18 cellular contexts compared by ENCODE assay signal in the genomic region with DNA sequence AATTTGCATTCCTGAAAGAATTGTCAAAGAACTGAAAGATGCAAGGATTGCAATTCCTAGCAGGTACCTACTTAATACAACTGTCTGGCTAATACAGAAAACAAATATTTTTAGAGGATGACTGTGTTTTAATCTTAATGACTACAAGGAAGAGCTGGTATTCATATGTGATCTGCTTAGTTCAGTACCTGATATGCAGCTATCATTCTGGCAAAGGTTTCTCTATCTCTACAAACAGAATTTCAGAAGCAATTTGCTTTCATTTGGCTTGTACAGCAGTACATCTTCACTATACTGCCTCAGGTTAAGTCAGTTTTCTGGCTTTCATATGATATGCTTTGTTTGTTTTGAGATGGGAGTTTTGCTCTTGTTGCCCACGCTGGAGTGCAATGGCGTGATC.
DNase-seq lines count a peak whose midpoint lies in the region; ATAC-seq, FAIRE-seq and TF ChIP-seq lines count a peak whose summit lies in the region.
"Had no signal": no experiment of that assay in that cellular context is flagged by ENCODE, and none has a peak within 500 bp of the region (broad histone marks: within the 10 kb centered on the region; RNA-seq: fewer than 3 reads in every experiment).

No MANE protein-coding gene starts in this region.

- peaks cover 93% of the 10 kb centered on the region for H3K4me1 ChIP-seq in BLaER1
- peaks cover 77% of the 10 kb centered on the region for H3K4me1 ChIP-seq in DOHH2 (ENCODE audit: control insufficient read depth, low read length)

- H4K20me1 ChIP-seq in BLaER1 (peaks cover 100% of the 10 kb centered on the region), DOHH2 (ENCODE audit: control insufficient read depth, insufficient read depth, low read depth, low read length) (peaks cover 34% of the 10 kb centered on the region)

- H3K4me3 ChIP-seq in BLaER1 (peak overlapping the region; percentile 30), DOHH2 (ENCODE audit: low read length) (peak overlapping the region; percentile 25)

- peaks cover 100% of the 10 kb centered on the region for H3K79me2 ChIP-seq in DOHH2 (ENCODE audit: control insufficient read depth, low read length)

- no peak for FAIRE-seq in D721Med (lab: Jason Lieb, UNC)

- no peaks in the 10 kb centered on the region for H3K9me2 ChIP-seq in DOHH2 (replicated peaks; ENCODE audit: control insufficient read depth, low read length)

- H3K9me3 ChIP-seq in BLaER1 (no peaks in the 10 kb centered on the region; the same call in 1 of the 2 replicates), DOHH2 (ENCODE audit: control insufficient read depth, insufficient read depth, low read length) (no peaks in the 10 kb centered on the region)

- H3K4me3 Mint-ChIP-seq in T-helper 1 cell treated with Interleukin-12 subunit alpha and Interleukin-12 subunit beta and Interleukin-4 antibody, amounts not matched to agents 30 μg/mL and 1 μg/mL, for 36 hours, result peak overlapping the region; percentile 10
- H3K4me3 Mint-ChIP-seq in effector memory CD8-positive, alpha-beta T cell, result peak overlapping the region; percentile 76 to 78

- no peak for TF ChIP-seq CTCF in DOHH2 (IDR thresholded peaks at IDR 0.05; ENCODE audit: low read depth, low read length, poor library complexity, severe bottlenecking)
- TF ChIP-seq CTCF in D721Med (IDR thresholded peaks at IDR 0.05; ENCODE audit: insufficient read depth, missing control alignments), result no peak

- H3K36me3 ChIP-seq in BLaER1 (peaks cover 40% of the 10 kb centered on the region), DOHH2 (ENCODE audit: control insufficient read depth, low read length) (peaks cover 22% of the 10 kb centered on the region)

- H3K4me1 Mint-ChIP-seq in T-helper 1 cell treated with Interleukin-12 subunit alpha and Interleukin-12 subunit beta and Interleukin-4 antibody, amounts not matched to agents 30 μg/mL and 1 μg/mL, for 36 hours (ENCODE audit: low read depth), result peaks cover 63% of the 10 kb centered on the region
- peaks cover 40 to 62% of the 10 kb centered on the region in 2 donors for H3K4me1 Mint-ChIP-seq in effector memory CD8-positive, alpha-beta T cell (ENCODE audit: low read depth in 2 of 2)

- no peak for ATAC-seq in effector memory CD8-positive, alpha-beta T cell (replicated peaks)
- ATAC-seq in HG02852 (IDR thresholded peaks at IDR 0.05; ENCODE audit: unreplicated experiment), result no peak
- ATAC-seq: right cardiac atrium had no signal

- H3K9me3 Mint-ChIP-seq in T-helper 1 cell treated with Interleukin-12 subunit alpha and Interleukin-12 subunit beta and Interleukin-4 antibody, amounts not matched to agents 30 μg/mL and 1 μg/mL, for 36 hours, result no peaks in the 10 kb centered on the region
- H3K9me3 Mint-ChIP-seq in effector memory CD8-positive, alpha-beta T cell, result no peaks in the 10 kb centered on the region

- H3F3A ChIP-seq in DOHH2 (ENCODE audit: control insufficient read depth, insufficient read depth), result no peaks in the 10 kb centered on the region

- H3K36me3 Mint-ChIP-seq in T-helper 1 cell treated with Interleukin-12 subunit alpha and Interleukin-12 subunit beta and Interleukin-4 antibody, amounts not matched to agents 30 μg/mL and 1 μg/mL, for 36 hours (ENCODE audit: low read depth), result peaks cover 4% of the 10 kb centered on the region
- H3K36me3 Mint-ChIP-seq in effector memory CD8-positive, alpha-beta T cell (ENCODE audit: insufficient read depth), result peaks cover 4% of the 10 kb centered on the region

- H3K27ac ChIP-seq in BLaER1, result peak overlapping the region; percentile 74
- no peak overlapping the region for H3K27ac ChIP-seq in DOHH2 (ENCODE audit: low read depth, low read length)
- H3K27ac ChIP-seq: epithelial cell of prostate had no signal

- no peaks in the 10 kb centered on the region for H3K27me3 Mint-ChIP-seq in T-helper 1 cell treated with Interleukin-12 subunit alpha and Interleukin-12 subunit beta and Interleukin-4 antibody, amounts not matched to agents 30 μg/mL and 1 μg/mL, for 36 hours (ENCODE audit: low read depth)
- no peaks in the 10 kb centered on the region for H3K27me3 Mint-ChIP-seq in effector memory CD8-positive, alpha-beta T cell

- peak overlapping the region; percentile 66 for H3K9ac ChIP-seq in BLaER1

- H3K4me2 ChIP-seq in BLaER1 (peak overlapping the region; percentile 72), DOHH2 (ENCODE audit: low read length) (peak overlapping the region; percentile 49)

- H3K27me3 ChIP-seq in BLaER1 (no peaks in the 10 kb centered on the region), DOHH2 (ENCODE audit: control insufficient read depth, low read length) (no peaks in the 10 kb centered on the region)

- H3K27ac Mint-ChIP-seq in T-helper 1 cell treated with Interleukin-12 subunit alpha and Interleukin-12 subunit beta and Interleukin-4 antibody, amounts not matched to agents 30 μg/mL and 1 μg/mL, for 36 hours, result peak overlapping the region; percentile 95
- H3K27ac Mint-ChIP-seq in effector memory CD8-positive, alpha-beta T cell, result peak overlapping the region; percentile 87 to 92

- no peak for DNase-seq in effector memory CD8-positive, alpha-beta T cell
- DNase-seq in pons (ENCODE audit: low spot score) (no peak), D721Med (ENCODE audit: insufficient read length, low spot score) (no peak), T1000 (lab: John Stamatoyannopoulos, UW) (no peak)
- DNase-seq: activated naive CD4-positive, alpha-beta T cell treated with anti-CD3 and anti-CD28 coated beads, Interleukin-2, amount 50 U/mL, for 16 hours; C1 segment of cervical spinal cord; GF-D8; head of caudate nucleus; NCI-H146; NCI-H524 treated with DMSO at 0.1 percent for 48 hours; right cardiac atrium; SHP77; stimulated activated CD4-positive, alpha-beta T cell treated with anti-CD3 and anti-CD28 coated beads, Interleukin-4, amount 100 ng/mL, for 4 hours had no signal
